In the genomic region with DNA sequence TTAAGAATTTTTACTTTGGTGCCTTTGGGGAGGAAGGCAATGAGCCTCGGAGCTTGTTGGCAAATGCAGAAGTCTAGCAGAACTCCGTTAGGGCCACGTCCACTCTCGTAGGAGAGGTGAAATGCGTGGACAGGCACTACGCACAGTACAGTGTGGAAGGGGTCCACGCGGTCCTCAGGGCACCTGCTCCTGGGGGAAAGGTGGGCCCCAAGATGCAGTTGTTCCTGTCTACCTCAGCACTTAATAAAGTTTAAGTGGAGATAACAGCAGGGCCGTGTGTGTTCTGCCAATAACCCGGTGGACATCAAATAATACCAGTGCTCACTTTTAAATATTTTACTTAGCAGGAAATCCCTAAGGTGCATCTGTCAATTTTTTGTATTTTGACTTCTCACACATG, we compare ENCODE assay signal across 1 cellular context.
TF ChIP-seq lines count a peak whose summit lies in the region.

No MANE protein-coding gene starts in this region.

TF ChIP-seq in K562, 482 proteins besides CTCF, POLR2A, EP300 and RAD21:
- TF ChIP-seq SMARCA4 (IDR thresholded peaks at IDR 0.05), result no peak
- TF ChIP-seq PHF20 (IDR thresholded peaks at IDR 0.05; ENCODE audit: partially characterized antibody), result no peak
- TF ChIP-seq KLF6 (CRISPR knock-in tag; IDR thresholded peaks at IDR 0.05; ENCODE audit: borderline replicate concordance), result no peak
- TF ChIP-seq, protein P1, sequence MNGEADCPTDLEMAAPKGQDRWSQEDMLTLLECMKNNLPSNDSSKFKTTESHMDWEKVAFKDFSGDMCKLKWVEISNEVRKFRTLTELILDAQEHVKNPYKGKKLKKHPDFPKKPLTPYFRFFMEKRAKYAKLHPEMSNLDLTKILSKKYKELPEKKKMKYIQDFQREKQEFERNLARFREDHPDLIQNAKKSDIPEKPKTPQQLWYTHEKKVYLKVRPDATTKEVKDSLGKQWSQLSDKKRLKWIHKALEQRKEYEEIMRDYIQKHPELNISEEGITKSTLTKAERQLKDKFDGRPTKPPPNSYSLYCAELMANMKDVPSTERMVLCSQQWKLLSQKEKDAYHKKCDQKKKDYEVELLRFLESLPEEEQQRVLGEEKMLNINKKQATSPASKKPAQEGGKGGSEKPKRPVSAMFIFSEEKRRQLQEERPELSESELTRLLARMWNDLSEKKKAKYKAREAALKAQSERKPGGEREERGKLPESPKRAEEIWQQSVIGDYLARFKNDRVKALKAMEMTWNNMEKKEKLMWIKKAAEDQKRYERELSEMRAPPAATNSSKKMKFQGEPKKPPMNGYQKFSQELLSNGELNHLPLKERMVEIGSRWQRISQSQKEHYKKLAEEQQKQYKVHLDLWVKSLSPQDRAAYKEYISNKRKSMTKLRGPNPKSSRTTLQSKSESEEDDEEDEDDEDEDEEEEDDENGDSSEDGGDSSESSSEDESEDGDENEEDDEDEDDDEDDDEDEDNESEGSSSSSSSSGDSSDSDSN (IDR thresholded peaks at IDR 0.05; ENCODE audit: borderline replicate concordance in 1 of 2, low read depth in 2 of 2, low read length in 2 of 2), result no peak
- TF ChIP-seq GATA2 (CRISPR knock-in tag; IDR thresholded peaks at IDR 0.05), result 0 out of 2 replicates have a peak, but pooled peaks have one; percentile 3
- TF ChIP-seq, protein P2, sequence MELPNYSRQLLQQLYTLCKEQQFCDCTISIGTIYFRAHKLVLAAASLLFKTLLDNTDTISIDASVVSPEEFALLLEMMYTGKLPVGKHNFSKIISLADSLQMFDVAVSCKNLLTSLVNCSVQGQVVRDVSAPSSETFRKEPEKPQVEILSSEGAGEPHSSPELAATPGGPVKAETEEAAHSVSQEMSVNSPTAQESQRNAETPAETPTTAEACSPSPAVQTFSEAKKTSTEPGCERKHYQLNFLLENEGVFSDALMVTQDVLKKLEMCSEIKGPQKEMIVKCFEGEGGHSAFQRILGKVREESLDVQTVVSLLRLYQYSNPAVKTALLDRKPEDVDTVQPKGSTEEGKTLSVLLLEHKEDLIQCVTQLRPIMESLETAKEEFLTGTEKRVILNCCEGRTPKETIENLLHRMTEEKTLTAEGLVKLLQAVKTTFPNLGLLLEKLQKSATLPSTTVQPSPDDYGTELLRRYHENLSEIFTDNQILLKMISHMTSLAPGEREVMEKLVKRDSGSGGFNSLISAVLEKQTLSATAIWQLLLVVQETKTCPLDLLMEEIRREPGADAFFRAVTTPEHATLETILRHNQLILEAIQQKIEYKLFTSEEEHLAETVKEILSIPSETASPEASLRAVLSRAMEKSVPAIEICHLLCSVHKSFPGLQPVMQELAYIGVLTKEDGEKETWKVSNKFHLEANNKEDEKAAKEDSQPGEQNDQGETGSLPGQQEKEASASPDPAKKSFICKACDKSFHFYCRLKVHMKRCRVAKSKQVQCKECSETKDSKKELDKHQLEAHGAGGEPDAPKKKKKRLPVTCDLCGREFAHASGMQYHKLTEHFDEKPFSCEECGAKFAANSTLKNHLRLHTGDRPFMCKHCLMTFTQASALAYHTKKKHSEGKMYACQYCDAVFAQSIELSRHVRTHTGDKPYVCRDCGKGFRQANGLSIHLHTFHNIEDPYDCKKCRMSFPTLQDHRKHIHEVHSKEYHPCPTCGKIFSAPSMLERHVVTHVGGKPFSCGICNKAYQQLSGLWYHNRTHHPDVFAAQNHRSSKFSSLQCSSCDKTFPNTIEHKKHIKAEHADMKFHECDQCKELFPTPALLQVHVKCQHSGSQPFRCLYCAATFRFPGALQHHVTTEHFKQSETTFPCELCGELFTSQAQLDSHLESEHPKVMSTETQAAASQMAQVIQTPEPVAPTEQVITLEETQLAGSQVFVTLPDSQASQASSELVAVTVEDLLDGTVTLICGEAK (IDR thresholded peaks at IDR 0.05), result 0 out of 2 replicates have a peak, but pooled peaks have one; percentile 25
- TF ChIP-seq, protein P2 (CRISPR knock-in tag; IDR thresholded peaks at IDR 0.05), result no peak
- TF ChIP-seq ETS2 (tag; IDR thresholded peaks at IDR 0.05; ENCODE audit: borderline replicate concordance, poor library complexity, severe bottlenecking), result no peak
- no peak for TF ChIP-seq HNRNPLL (IDR thresholded peaks at IDR 0.05; ENCODE audit: low read depth, low read length, poor library complexity, severe bottlenecking)
